In genomic region chr9:127980706-127981558, GRCh38 we compare ENCODE assay signal across 8 cellular contexts. TPM values are rescaled to one million over a fixed set of nuclear protein-coding genes. Genes with fewer than 3 reads are reported as not detected.
DNase-seq lines count a peak whose midpoint lies in the region; ATAC-seq and TF ChIP-seq lines count a peak whose summit lies in the region.

TSS of gene EEIG1 (minus strand) at chr9:127980989. CDS start at chr9:127980137, 852 bp downstream.

- peaks cover 45% of the 10 kb centered on the region for H3K79me2 ChIP-seq in osteoblast (ENCODE audit: insufficient read depth, low read length)

- H3K9me3 Mint-ChIP-seq in activated naive CD4-positive, alpha-beta T cell treated with anti-CD3 and anti-CD28 coated beads, Interleukin-2, amount 50 U/mL, for 72 hours = no peaks in the 10 kb centered on the region

- H3K4me2 ChIP-seq in osteoblast (ENCODE audit: insufficient read depth, low read length) = peak within 1 kb of the TSS; percentile 97

- H3K27me3 ChIP-seq in osteoblast (ENCODE audit: insufficient read depth, low read length) (no peaks in the 10 kb centered on the region), testis (no peaks in the 10 kb centered on the region)

- DNase-seq in GM10266 (ENCODE audit: extremely low spot score) (peak; percentile 98), NCI-H1105 (lab: John Stamatoyannopoulos, UW) (peak; percentile 91), SKM-1 treated with dmso at 0.1 percent for 144 hours (lab: John Stamatoyannopoulos, UW; ENCODE audit: unreplicated experiment) (peak; percentile 86), glomerular visceral epithelial cell (ENCODE audit: extremely low spot score) (peak; percentile 94), osteoblast (ENCODE audit: insufficient read length, low spot score, missing footprints) (peak; percentile 99), testis (peak; percentile 97)
- peak; percentile 96 to 99 for DNase-seq in activated naive CD4-positive, alpha-beta T cell treated with anti-CD3 and anti-CD28 coated beads, Interleukin-2, amount 50 U/mL, for 72 hours (ENCODE audit: low spot score in 2 of 2)

- peaks cover 26 to 30% of the 10 kb centered on the region in 2 donors for H3K36me3 Mint-ChIP-seq in activated naive CD4-positive, alpha-beta T cell treated with anti-CD3 and anti-CD28 coated beads, Interleukin-2, amount 50 U/mL, for 72 hours

- H2AFZ ChIP-seq in osteoblast (ENCODE audit: low read length) = peak within 1 kb of the TSS; percentile 86

- H3K36me3 ChIP-seq in osteoblast (ENCODE audit: insufficient read depth, low read length) (no peaks in the 10 kb centered on the region), testis (ENCODE audit: low read depth, missing control alignments) (no peaks in the 10 kb centered on the region)

- peak; percentile 80 for ATAC-seq in HG02610 (IDR thresholded peaks at IDR 0.05; ENCODE audit: unreplicated experiment)
- ATAC-seq in activated naive CD4-positive, alpha-beta T cell treated with anti-CD3 and anti-CD28 coated beads, Interleukin-2, amount 50 U/mL, for 72 hours = peak; percentile 84 to 90

- H3K9me3 ChIP-seq in osteoblast (ENCODE audit: low read depth, low read length) = no peaks in the 10 kb centered on the region
- no peaks in the 10 kb centered on the region for H3K9me3 ChIP-seq in testis

- H3K27ac Mint-ChIP-seq in activated naive CD4-positive, alpha-beta T cell treated with anti-CD3 and anti-CD28 coated beads, Interleukin-2, amount 50 U/mL, for 72 hours = peak within 1 kb of the TSS; percentile 93 to 94

- TF ChIP-seq POLR2A in testis (IDR thresholded peaks at IDR 0.05) = no peak

- H3K4me3 ChIP-seq in osteoblast (ENCODE audit: insufficient read depth, low read length) = peak within 1 kb of the TSS; percentile 89
- H3K4me3 ChIP-seq in testis = peak within 1 kb of the TSS; percentile 88 to 89

- H3K27ac ChIP-seq in osteoblast (ENCODE audit: low read depth, low read length) (peak within 1 kb of the TSS; percentile 79), testis (peak within 1 kb of the TSS; percentile 81 to 92)

- intact Hi-C loops in testis (cut with DNase I; ENCODE audit: low total_unique reads) = no loop called here

- H4K20me1 ChIP-seq in osteoblast (ENCODE audit: insufficient read depth, low read length) = peaks cover 41% of the 10 kb centered on the region

- peaks cover 37% of the 10 kb centered on the region for H3K4me1 ChIP-seq in osteoblast (ENCODE audit: insufficient read depth, low read length)
- H3K4me1 ChIP-seq in testis = peaks cover 36% of the 10 kb centered on the region

- TF ChIP-seq CTCF in GM10266 (IDR thresholded peaks at IDR 0.05; ENCODE audit: control insufficient read depth, insufficient read depth, low read depth, missing control alignments) (no peak), osteoblast (IDR thresholded peaks at IDR 0.05; ENCODE audit: extremely low read depth, low read depth, low read length) (no peak), testis (IDR thresholded peaks at IDR 0.05) (no peak)

- 0% methylated on average over 36 to 60 of the region's 93 CpGs for WGBS in testis, 2 donors

RNA-seq across cellular contexts. Expression of gene EEIG1, which starts in this region (rescaled TPM):
- total RNA-seq in activated naive CD4-positive, alpha-beta T cell treated with anti-CD3 and anti-CD28 coated beads, Interleukin-2, amount 50 U/mL, for 72 hours = 10 to 100 TPM; 63.1 to 96.5 TPM
- total RNA-seq in osteoblast = 18.0 and 20.6 TPM in 2 replicates
- 100 to 1,000 TPM; 119 to 129 TPM for total RNA-seq in testis
- polyA plus RNA-seq in testis (ENCODE audit: insufficient read depth, low read depth, low replicate concordance) = 75.7 TPM

Comparison
In these comparisons a context has a peak if more than half of its experiments do, and no peak if none do; other contexts are left out.
1. Peak in every context shown above with its lines: DNase-seq, ATAC-seq, H3K4me3 ChIP-seq and H3K27ac ChIP-seq.